In genomic region chr3:184289426-184289938, GRCh38 we compare ENCODE assay signal across 8 cellular contexts. TPM values are rescaled to one million over a fixed set of nuclear protein-coding genes. Genes with fewer than 3 reads are reported as not detected.
A peak's percentile ranks its signal among the peaks of the same experiment; 100 is the strongest.
DNase-seq lines count a peak whose midpoint lies in the region; ATAC-seq, FAIRE-seq and TF ChIP-seq lines count a peak whose summit lies in the region.

No MANE protein-coding gene starts in this region.

- no peaks in the 10 kb centered on the region for H3K4me1 Mint-ChIP-seq in Caco-2 (ENCODE audit: low read depth, unreplicated experiment)
- H3K4me1 Mint-ChIP-seq in natural killer cell treated with Interleukin-12 subunit alpha and Interleukin-12 subunit beta and Interleukin-15 and Interleukin-18, amount 100 ng/mL, for 72 hours (ENCODE audit: low read depth in 2 of 2): no peaks in the 10 kb centered on the region

- no peaks in the 10 kb centered on the region for H3K4me1 ChIP-seq in Caco-2
- no peaks in the 10 kb centered on the region for H3K4me1 ChIP-seq in NT2/D1 (ENCODE audit: insufficient read depth, insufficient read length)
- H3K4me1 ChIP-seq in thoracic aorta (ENCODE audit: control insufficient read depth in 1 of 2, low read depth in 2 of 2): no peaks in the 10 kb centered on the region

- CTCF ChIA-PET in Caco-2 (lab: Charles Lee): interaction anchor here (0.6 to 1.2 kb wide), 6 partner anchors 11 to 272 kb away, joined by 3 to 4 read pairs (median 3); partner anchors contain the start of gene ABCC5

- H3K4me3 ChIP-seq in Caco-2 (ENCODE audit: low read depth, low read length) (no peak overlapping the region), NT2/D1 (ENCODE audit: insufficient read length, low read depth) (no peak overlapping the region), epithelial cell of proximal tubule (ENCODE audit: low read depth, low read length) (no peak overlapping the region), thoracic aorta (no peak overlapping the region)

- H3K27ac Mint-ChIP-seq in Caco-2 (ENCODE audit: unreplicated experiment): no peak overlapping the region
- no peak overlapping the region for H3K27ac Mint-ChIP-seq in natural killer cell treated with Interleukin-12 subunit alpha and Interleukin-12 subunit beta and Interleukin-15 and Interleukin-18, amount 100 ng/mL, for 72 hours

- H3K27ac ChIP-seq in thoracic aorta: no peak overlapping the region

- peak; percentile 62 to 68 for ATAC-seq in natural killer cell treated with Interleukin-12 subunit alpha and Interleukin-12 subunit beta and Interleukin-15 and Interleukin-18, amount 100 ng/mL, for 72 hours
- ATAC-seq in thoracic aorta (ENCODE audit: insufficient number of reproducible peaks, low FRiP score, low read depth) (peak; percentile 31), GM18520 (IDR thresholded peaks at IDR 0.05; ENCODE audit: unreplicated experiment) (no peak)

- H3K27me3 Mint-ChIP-seq in Caco-2 (ENCODE audit: insufficient read depth, unreplicated experiment): peaks cover 4% of the 10 kb centered on the region
- H3K27me3 Mint-ChIP-seq in natural killer cell treated with Interleukin-12 subunit alpha and Interleukin-12 subunit beta and Interleukin-15 and Interleukin-18, amount 100 ng/mL, for 72 hours: peaks cover 12 to 13% of the 10 kb centered on the region in 2 donors

- no peaks in the 10 kb centered on the region for H3K36me3 Mint-ChIP-seq in Caco-2 (ENCODE audit: insufficient read depth, unreplicated experiment)
- no peaks in the 10 kb centered on the region for H3K36me3 Mint-ChIP-seq in natural killer cell treated with Interleukin-12 subunit alpha and Interleukin-12 subunit beta and Interleukin-15 and Interleukin-18, amount 100 ng/mL, for 72 hours

- intact Hi-C loops in Caco-2 (cut with micrococcal nuclease; ENCODE audit: unreplicated experiment): loop anchor here (1.0 to 2.0 kb wide), 2 partner anchors 62 to 145 kb away; no protein-coding TSS in a partner anchor

- POLR2A ChIA-PET in Caco-2 (lab: Charles Lee): no interaction called here

- FAIRE-seq in HTR-8/SVneo (lab: Jason Lieb, UNC): no peak

- DNase-seq in Caco-2 (peak; percentile 64 to 75), HTR-8/SVneo (ENCODE audit: insufficient read length, low spot score) (peak; percentile 78), NT2/D1 (ENCODE audit: low read depth, low spot score) (peak; percentile 75), epithelial cell of proximal tubule (ENCODE audit: low read depth) (no peak), thoracic aorta (ENCODE audit: low spot score) (no peak)
- DNase-seq in activated CD8-positive, alpha-beta memory T cell treated with anti-CD3 and anti-CD28 coated beads, Interleukin-2, amount 50 U/mL, for 4 hours: peak; percentile 65
- no peak for DNase-seq in natural killer cell treated with Interleukin-12 subunit alpha and Interleukin-12 subunit beta and Interleukin-15 and Interleukin-18, amount 100 ng/mL, for 72 hours (ENCODE audit: low spot score)

- H3K36me3 ChIP-seq in Caco-2 (ENCODE audit: control insufficient read depth, insufficient read depth, low read length) (no peaks in the 10 kb centered on the region), NT2/D1 (ENCODE audit: insufficient read depth, insufficient read length, low read length) (no peaks in the 10 kb centered on the region), thoracic aorta (no peaks in the 10 kb centered on the region)

- H3K9me3 Mint-ChIP-seq in Caco-2 (ENCODE audit: unreplicated experiment): no peaks in the 10 kb centered on the region
- no peaks in the 10 kb centered on the region for H3K9me3 Mint-ChIP-seq in natural killer cell treated with Interleukin-12 subunit alpha and Interleukin-12 subunit beta and Interleukin-15 and Interleukin-18, amount 100 ng/mL, for 72 hours

- no peak overlapping the region for H3K9ac ChIP-seq in NT2/D1 (ENCODE audit: insufficient read length, low read depth)

- H3K27me3 ChIP-seq in Caco-2 (replicated peaks; ENCODE audit: control insufficient read depth, insufficient read depth, low read length): no peaks in the 10 kb centered on the region
- no peaks in the 10 kb centered on the region for H3K27me3 ChIP-seq in NT2/D1 (ENCODE audit: insufficient read depth, insufficient read length)
- no peaks in the 10 kb centered on the region for H3K27me3 ChIP-seq in thoracic aorta (replicated peaks; ENCODE audit: insufficient read depth)

- H3K9me3 ChIP-seq in Caco-2: no peaks in the 10 kb centered on the region
- no peaks in the 10 kb centered on the region for H3K9me3 ChIP-seq in NT2/D1 (ENCODE audit: insufficient read depth, low read length)
- H3K9me3 ChIP-seq in thoracic aorta: no peaks in the 10 kb centered on the region

- peak; percentile 40 to 63 for TF ChIP-seq CTCF in Caco-2 (IDR thresholded peaks at IDR 0.05; ENCODE audit: insufficient read depth in 1 of 2, low read depth in 1 of 2, low read length in 1 of 2, severe bottlenecking in 1 of 2, unreplicated experiment in 1 of 2)
- TF ChIP-seq CTCF in epithelial cell of proximal tubule (conservative IDR thresholded peaks at IDR 0.05; ENCODE audit: low read depth, low read length): peak; percentile 81
- TF ChIP-seq CTCF in thoracic aorta (IDR thresholded peaks at IDR 0.05): peak; percentile 28

- no TSS peak for BruUV-seq in Caco-2 (replicated peaks; lab: Mats Ljungman, UMichigan)

- no peak overlapping the region for H3K4me3 Mint-ChIP-seq in Caco-2 (ENCODE audit: unreplicated experiment)
- no peak overlapping the region for H3K4me3 Mint-ChIP-seq in natural killer cell treated with Interleukin-12 subunit alpha and Interleukin-12 subunit beta and Interleukin-15 and Interleukin-18, amount 100 ng/mL, for 72 hours

RNA-seq across cellular contexts. Expression of gene PSMD2, which starts 9.6 kb away (rescaled TPM):
- total RNA-seq in Caco-2 (2022) (285 and 294 TPM in 2 replicates), epithelial cell of proximal tubule (506 and 1,067 TPM in 2 replicates), thoracic aorta (100 to 1,000 TPM; 160 to 213 TPM)
- total RNA-seq in natural killer cell treated with Interleukin-12 subunit alpha and Interleukin-12 subunit beta and Interleukin-15 and Interleukin-18, amount 100 ng/mL, for 72 hours: 100 to 1,000 TPM; 285 to 328 TPM

RNA-seq across cellular contexts. Expression of gene ECE2, which starts 13.7 kb away (rescaled TPM):
- total RNA-seq in Caco-2 (2022) (not detected in 2 replicates), epithelial cell of proximal tubule (not detected in 2 replicates), thoracic aorta (not detected)
- total RNA-seq in natural killer cell treated with Interleukin-12 subunit alpha and Interleukin-12 subunit beta and Interleukin-15 and Interleukin-18, amount 100 ng/mL, for 72 hours: not detected

RNA-seq across cellular contexts. Expression of gene EIF4G1, which starts 24.9 kb away (rescaled TPM):
- total RNA-seq in Caco-2 (2022) (410 and 423 TPM in 2 replicates), epithelial cell of proximal tubule (313 and 519 TPM in 2 replicates), thoracic aorta (100 to 1,000 TPM; 254 to 334 TPM)
- 100 to 1,000 TPM; 535 to 855 TPM for total RNA-seq in natural killer cell treated with Interleukin-12 subunit alpha and Interleukin-12 subunit beta and Interleukin-15 and Interleukin-18, amount 100 ng/mL, for 72 hours

RNA-seq across cellular contexts. Expression of gene CAMK2N2, which starts 28.1 kb away (rescaled TPM):
- total RNA-seq in Caco-2 (2022) (0.46 and 0.66 TPM in 2 replicates), epithelial cell of proximal tubule (0.22 and 0.35 TPM in 2 replicates), thoracic aorta (not detected)
- total RNA-seq in natural killer cell treated with Interleukin-12 subunit alpha and Interleukin-12 subunit beta and Interleukin-15 and Interleukin-18, amount 100 ng/mL, for 72 hours: 1 to 10 TPM in 1 of 2 donors, under 1 TPM in 1; 0.53 to 1.2 TPM

RNA-seq across cellular contexts. Expression of gene EEF1AKMT4, which starts 40.0 kb away (rescaled TPM):
- total RNA-seq in Caco-2 (2022) (12.1 and 13.1 TPM in 2 replicates), epithelial cell of proximal tubule (6.2 and 6.6 TPM in 2 replicates), thoracic aorta (1 to 10 TPM; 3.8 to 4.0 TPM)
- total RNA-seq in natural killer cell treated with Interleukin-12 subunit alpha and Interleukin-12 subunit beta and Interleukin-15 and Interleukin-18, amount 100 ng/mL, for 72 hours: 10 to 100 TPM; 11.9 to 16.8 TPM

Comparison
In these comparisons a context has a peak if more than half of its experiments do, and no peak if none do; other contexts are left out.
1. DNase-seq: peak in Caco-2 (2 of 2), HTR-8/SVneo (single experiment), NT2/D1 (single experiment) and activated CD8-positive, alpha-beta memory T cell treated with anti-CD3 and anti-CD28 coated beads, Interleukin-2, amount 50 U/mL, for 4 hours (single experiment); none in epithelial cell of proximal tubule (single experiment), natural killer cell treated with Interleukin-12 subunit alpha and Interleukin-12 subunit beta and Interleukin-15 and Interleukin-18, amount 100 ng/mL, for 72 hours (single experiment) and thoracic aorta (single experiment).
2. CTCF ChIP-seq: peak in every context shown above with its lines; median percentile 81 in epithelial cell of proximal tubule; 52 in Caco-2; 28 in thoracic aorta.